ENCODE assay signal across 8 cellular contexts in genomic region chr15:90530250-90531051, GRCh38. TPM values are rescaled to one million over a fixed set of nuclear protein-coding genes. Genes with fewer than 3 reads are reported as not detected.
DNase-seq lines count a peak whose midpoint lies in the region; ATAC-seq, FAIRE-seq and TF ChIP-seq lines count a peak whose summit lies in the region.

No MANE protein-coding gene starts in this region.

- no peak overlapping the region for H2AFZ ChIP-seq in HCT116 (ENCODE audit: low read depth, low read length, poor library complexity, severe bottlenecking)

- H3K27me3 Mint-ChIP-seq in activated CD4-positive, alpha-beta memory T cell treated with anti-CD3 and anti-CD28 coated beads, Interleukin-2, amount 10 ng/mL, durations not matched to agents 7 days and 5 days, result no peaks in the 10 kb centered on the region
- H3K27me3 Mint-ChIP-seq in effector memory CD8-positive, alpha-beta T cell, result no peaks in the 10 kb centered on the region
- H3K27me3 Mint-ChIP-seq in memory B cell, result no peaks in the 10 kb centered on the region

- H3K4me2 ChIP-seq in HCT116 (ENCODE audit: low read length), result peak overlapping the region; percentile 79

- H3K4me3 Mint-ChIP-seq in activated CD4-positive, alpha-beta memory T cell treated with anti-CD3 and anti-CD28 coated beads, Interleukin-2, amount 10 ng/mL, durations not matched to agents 7 days and 5 days, result peak overlapping the region; percentile 94
- H3K4me3 Mint-ChIP-seq in effector memory CD8-positive, alpha-beta T cell, result peak overlapping the region; percentile 88 to 94
- peak overlapping the region; percentile 90 for H3K4me3 Mint-ChIP-seq in memory B cell

- no peak for TF ChIP-seq RAD21 in HCT116 (IDR thresholded peaks at IDR 0.05; ENCODE audit: low read depth)

- H3K36me3 Mint-ChIP-seq in activated CD4-positive, alpha-beta memory T cell treated with anti-CD3 and anti-CD28 coated beads, Interleukin-2, amount 10 ng/mL, durations not matched to agents 7 days and 5 days (ENCODE audit: low read depth), result peaks cover 36% of the 10 kb centered on the region
- H3K36me3 Mint-ChIP-seq in effector memory CD8-positive, alpha-beta T cell (ENCODE audit: insufficient read depth), result peaks cover 17% of the 10 kb centered on the region
- peaks cover 4% of the 10 kb centered on the region for H3K36me3 Mint-ChIP-seq in memory B cell

- H3K9ac ChIP-seq in HCT116 (ENCODE audit: low read length), result peak overlapping the region; percentile 65

- H3K9me3 Mint-ChIP-seq in activated CD4-positive, alpha-beta memory T cell treated with anti-CD3 and anti-CD28 coated beads, Interleukin-2, amount 10 ng/mL, durations not matched to agents 7 days and 5 days, result no peaks in the 10 kb centered on the region
- H3K9me3 Mint-ChIP-seq in effector memory CD8-positive, alpha-beta T cell, result no peaks in the 10 kb centered on the region
- H3K9me3 Mint-ChIP-seq in memory B cell, result no peaks in the 10 kb centered on the region

- FAIRE-seq in GM12891 (lab: Jason Lieb, UNC), result peak; percentile 31

- H3K9me2 ChIP-seq in HCT116 (ENCODE audit: insufficient read depth), result no peaks in the 10 kb centered on the region

- H3K27ac Mint-ChIP-seq in activated CD4-positive, alpha-beta memory T cell treated with anti-CD3 and anti-CD28 coated beads, Interleukin-2, amount 10 ng/mL, durations not matched to agents 7 days and 5 days, result peak overlapping the region; percentile 72
- peak overlapping the region; percentile 84 to 88 for H3K27ac Mint-ChIP-seq in effector memory CD8-positive, alpha-beta T cell
- H3K27ac Mint-ChIP-seq in memory B cell, result peak overlapping the region; percentile 78

- RAD21 ChIA-PET in HCT116 (lab: Charles Lee; ENCODE audit: low non-redundant PET in 1 of 2, low total read pairs in 2 of 2, uncharacterized antibody in 2 of 2, unreplicated experiment in 2 of 2), result no interaction called here

- peak overlapping the region; percentile 86 for H3K27ac ChIP-seq in HCT116 (ENCODE audit: low read depth, low read length)

- TF ChIP-seq POLR2A in GM12891 (IDR thresholded peaks at IDR 0.05; ENCODE audit: low read depth, low read length) (no peak), HCT116 (IDR thresholded peaks at IDR 0.05; ENCODE audit: borderline replicate concordance, extremely low read depth, insufficient read depth, insufficient read length) (no peak)

- intact Hi-C loops in HCT116 (cut with micrococcal nuclease), result no loop called here

- H3K27me3 ChIP-seq in HCT116 (ENCODE audit: insufficient read depth, low read length), result no peaks in the 10 kb centered on the region

- CTCF ChIA-PET in HCT116 (lab: Charles Lee), result no interaction called here
- CTCF ChIA-PET in activated CD4-positive, alpha-beta memory T cell treated with anti-CD3 and anti-CD28 coated beads, Interleukin-2, amount 10 ng/mL, durations not matched to agents 7 days and 5 days (lab: Charles Lee), result interaction anchor here (0.6 to 2.5 kb wide), 14 partner anchors 8 to 401 kb away, joined by 3 to 10 read pairs (median 4); partner anchors contain the start of gene HDDC3

- H3K36me3 ChIP-seq in HCT116 (ENCODE audit: control insufficient read depth in 1 of 2, insufficient read depth in 2 of 2, low read length in 2 of 2), result no peaks in the 10 kb centered on the region; a peak in 1 of 4 replicates

- DNase-seq in GM12891 (ENCODE audit: insufficient read length, low spot score) (peak; percentile 73), HCT116 (ENCODE audit: low read depth, low spot score) (no peak), M059J (ENCODE audit: low read depth) (peak; percentile 30), memory B cell (ENCODE audit: low spot score in 2 of 2) (peak; percentile 32 to 61), MV-4-11 (lab: John Stamatoyannopoulos, UW) (no peak)
- peak; percentile 60 for DNase-seq in activated CD4-positive, alpha-beta memory T cell treated with anti-CD3 and anti-CD28 coated beads, Interleukin-2, amount 10 ng/mL, durations not matched to agents 7 days and 5 days
- peak; percentile 31 to 39 (median 38) for DNase-seq in effector memory CD8-positive, alpha-beta T cell
- peak; percentile 31 for DNase-seq in stimulated activated CD8-positive, alpha-beta memory T cell treated with anti-CD3 and anti-CD28 coated beads, Interleukin-4, amount 100 ng/mL, for 24 hours (ENCODE audit: low read depth)

- BruUV-seq in HCT116 (replicated peaks; lab: Mats Ljungman, UMichigan), result no TSS peak

- no peaks in the 10 kb centered on the region for H3K9me3 ChIP-seq in HCT116 (ENCODE audit: control insufficient read depth in 1 of 2, insufficient read depth in 1 of 2, low read depth in 1 of 2, low read length in 2 of 2)

- H3K79me2 ChIP-seq in HCT116 (ENCODE audit: insufficient read depth, low read length), result peaks cover 43% of the 10 kb centered on the region

- no peak for TF ChIP-seq CTCF in HCT116 (IDR thresholded peaks at IDR 0.05 in 2 of 3, conservative IDR thresholded peaks at IDR 0.05 in 1 of 3; ENCODE audit: borderline replicate concordance in 1 of 3, insufficient read depth in 1 of 3, low read depth in 2 of 3, low read length in 2 of 3)

- H3K4me1 ChIP-seq in HCT116 (ENCODE audit: control insufficient read depth in 1 of 2, insufficient read depth in 2 of 2, low read length in 2 of 2), result peaks cover 8 to 10% of the 10 kb centered on the region in 2 experiments

- peaks cover 6% of the 10 kb centered on the region; the same call in 1 of the 2 replicates for H4K20me1 ChIP-seq in HCT116 (ENCODE audit: insufficient read depth)

- ATAC-seq in HCT116, result peak; percentile 51
- peak; percentile 60 for ATAC-seq in effector memory CD8-positive, alpha-beta T cell (replicated peaks)
- peak; percentile 46 for ATAC-seq in memory B cell (ENCODE audit: low read depth)

- H3K4me1 Mint-ChIP-seq in activated CD4-positive, alpha-beta memory T cell treated with anti-CD3 and anti-CD28 coated beads, Interleukin-2, amount 10 ng/mL, durations not matched to agents 7 days and 5 days, result peaks cover 51% of the 10 kb centered on the region
- peaks cover 25 to 46% of the 10 kb centered on the region in 2 donors for H3K4me1 Mint-ChIP-seq in effector memory CD8-positive, alpha-beta T cell (ENCODE audit: low read depth in 2 of 2)
- H3K4me1 Mint-ChIP-seq in memory B cell, result peaks cover 30% of the 10 kb centered on the region

- H3K4me3 ChIP-seq in HCT116 (replicated peaks in 1 of 2; ENCODE audit: low read depth in 1 of 2, low read length in 2 of 2), result peak overlapping the region; percentile 65 to 74

- POLR2A ChIA-PET in HCT116 (lab: Charles Lee), result interaction anchor here (1.7 kb wide), 1 partner anchor 10 kb away, joined by 3 read pairs; no protein-coding TSS in a partner anchor
- POLR2A ChIA-PET in activated CD4-positive, alpha-beta memory T cell treated with anti-CD3 and anti-CD28 coated beads, Interleukin-2, amount 10 ng/mL, durations not matched to agents 7 days and 5 days (lab: Charles Lee), result interaction anchor here (0.6 to 3.2 kb wide), 34 partner anchors 9 to 431 kb away, joined by 3 to 53 read pairs (median 4); partner anchors contain the start of genes BLM, IQGAP1 and UNC45A

TF ChIP-seq in GM12891, 5 proteins besides CTCF, POLR2A, EP300 and RAD21:
- TF ChIP-seq POLR2AphosphoS5 (IDR thresholded peaks at IDR 0.05; ENCODE audit: low read depth, low read length), result no peak
- TF ChIP-seq TAF1 (IDR thresholded peaks at IDR 0.05; ENCODE audit: low read depth, low read length), result no peak
- no peak for TF ChIP-seq SPI1 (IDR thresholded peaks at IDR 0.05; ENCODE audit: low read depth, low read length)
- no peak for TF ChIP-seq PAX5 (IDR thresholded peaks at IDR 0.05; ENCODE audit: insufficient read depth, low read length, severe bottlenecking)
- no peak for TF ChIP-seq POU2F2 (IDR thresholded peaks at IDR 0.05; ENCODE audit: low read depth, low read length)

TF ChIP-seq in HCT116, 20 proteins besides CTCF, POLR2A, EP300 and RAD21:
- TF ChIP-seq EZH2 (IDR thresholded peaks at IDR 0.05), result no peak
- TF ChIP-seq REST (IDR thresholded peaks at IDR 0.05; ENCODE audit: low read depth), result no peak
- no peak for TF ChIP-seq TCF7L2 (IDR thresholded peaks at IDR 0.05; ENCODE audit: borderline replicate concordance, extremely low read depth, insufficient read depth, insufficient read length)
- TF ChIP-seq ATF3 (IDR thresholded peaks at IDR 0.05), result no peak
- no peak for TF ChIP-seq EZH2phosphoT487 (IDR thresholded peaks at IDR 0.05; ENCODE audit: borderline replicate concordance)
- peak; percentile 92 for TF ChIP-seq ZFX (IDR thresholded peaks at IDR 0.05)
- TF ChIP-seq POLR2AphosphoS5 (IDR thresholded peaks at IDR 0.05; ENCODE audit: low read depth, low read length), result no peak
- no peak for TF ChIP-seq CEBPB (IDR thresholded peaks at IDR 0.05; ENCODE audit: low read depth)

RNA-seq across cellular contexts. Expression of gene CRTC3, which starts 0.7 kb away (rescaled TPM):
- 14.7 TPM for polyA plus RNA-seq in GM12891 (2012; ENCODE audit: low read depth, missing spikeins)
- total RNA-seq in HCT116 (2021; ENCODE audit: unreplicated experiment), result 20.7 TPM
- 13.8 and 15.2 TPM in 2 replicates for polyA plus RNA-seq in HCT116 (2012)
- total RNA-seq in M059J (2014; rRNA removed; shearing (Covaris generic)), result 8.0 and 12.0 TPM in 2 replicates
- 10 to 100 TPM; 86.0 to 89.3 TPM for total RNA-seq in activated CD4-positive, alpha-beta memory T cell treated with anti-CD3 and anti-CD28 coated beads, Interleukin-2, amount 10 ng/mL, durations not matched to agents 7 days and 5 days

Comparison
In these comparisons a context has a peak if more than half of its experiments do, and no peak if none do; other contexts are left out.
1. DNase-seq: peak in GM12891 (single experiment), M059J (single experiment), activated CD4-positive, alpha-beta memory T cell treated with anti-CD3 and anti-CD28 coated beads, Interleukin-2, amount 10 ng/mL, durations not matched to agents 7 days and 5 days (single experiment), effector memory CD8-positive, alpha-beta T cell (3 of 3), memory B cell (2 of 2) and stimulated activated CD8-positive, alpha-beta memory T cell treated with anti-CD3 and anti-CD28 coated beads, Interleukin-4, amount 100 ng/mL, for 24 hours (single experiment); none in HCT116 (single experiment) and MV-4-11 (single experiment).
2. Peak in every context shown above with its lines, with median percentiles within 50 percentile points of each other: ATAC-seq, H3K27ac Mint-ChIP-seq and H3K4me3 Mint-ChIP-seq.